In the genomic region with DNA sequence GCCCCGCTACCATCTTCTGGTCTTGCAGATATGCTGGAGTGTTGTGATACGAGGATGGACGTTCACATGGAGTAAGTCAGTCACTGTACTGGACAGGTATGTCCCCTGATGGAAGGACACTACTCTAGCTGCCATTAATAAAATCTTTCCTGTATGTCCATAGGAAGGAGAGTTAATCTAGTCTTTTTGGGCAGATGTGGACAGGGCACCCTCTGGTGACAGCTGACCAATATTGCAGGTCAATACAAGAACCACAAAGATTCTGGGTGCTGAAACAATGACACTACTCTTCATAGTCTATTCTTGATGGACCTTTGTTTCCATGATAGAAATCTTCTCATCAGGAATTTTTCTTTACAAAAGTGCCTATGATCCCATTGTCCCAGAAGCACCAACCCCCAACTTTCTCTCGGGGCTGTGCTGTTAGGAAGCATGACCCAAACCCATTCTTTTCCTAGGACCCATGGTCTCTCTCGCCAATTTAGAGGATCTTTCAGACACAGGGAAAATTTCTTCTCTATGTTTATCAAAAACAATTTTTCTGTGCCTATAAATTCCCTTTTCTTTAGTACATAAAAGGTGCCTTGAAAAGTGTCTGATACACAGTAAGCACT, we compare ENCODE assay signal across 10 cellular contexts.
DNase-seq lines count a peak whose midpoint lies in the region; ATAC-seq and TF ChIP-seq lines count a peak whose summit lies in the region.
"Had no signal": no experiment of that assay in that cellular context is flagged by ENCODE, and none has a peak within 500 bp of the region (broad histone marks: within the 10 kb centered on the region; RNA-seq: fewer than 3 reads in every experiment).

No MANE protein-coding gene starts in this region.

- H3K9me3 ChIP-seq in H9 (ENCODE audit: control insufficient read depth, low read depth, low read length) (no peaks in the 10 kb centered on the region), left ventricle myocardium inferior (replicated peaks) (no peaks in the 10 kb centered on the region)

- H4K20me1 ChIP-seq in H9 (ENCODE audit: control insufficient read depth, insufficient read depth, insufficient read length) = no peaks in the 10 kb centered on the region

- no peak overlapping the region for H3K9ac ChIP-seq in H9 (ENCODE audit: extremely low read depth, insufficient read length, low read length)

- ATAC-seq in HG03565 (IDR thresholded peaks at IDR 0.05; ENCODE audit: unreplicated experiment) = no peak

- no peaks in the 10 kb centered on the region for H3K27me3 Mint-ChIP-seq in H9 (ENCODE audit: low read depth)
- H3K27me3 Mint-ChIP-seq: IgD-negative memory B cell; stimulated activated naive CD8-positive, alpha-beta T cell treated with anti-CD3 and anti-CD28 coated beads, Interleukin-15, Interleukin-2, amounts not matched to agents 100 ng/mL and 50 ng/mL, for 24 hours had no signal

- H3T11ph ChIP-seq in H9 (ENCODE audit: low read length) = no peak overlapping the region

- no peak overlapping the region for H3K56ac ChIP-seq in H9 (ENCODE audit: insufficient read length, low read depth, low read length)

- H3K4me1 ChIP-seq in H9 (ENCODE audit: insufficient read depth, low read length) (no peaks in the 10 kb centered on the region), left ventricle myocardium inferior (no peaks in the 10 kb centered on the region)

- H3K18ac ChIP-seq in H9 (ENCODE audit: insufficient read length, low read depth, low read length) = no peak overlapping the region

- H3K4me3 Mint-ChIP-seq in H9 = no peak overlapping the region
- H3K4me3 Mint-ChIP-seq: IgD-negative memory B cell; stimulated activated naive CD8-positive, alpha-beta T cell treated with anti-CD3 and anti-CD28 coated beads, Interleukin-15, Interleukin-2, amounts not matched to agents 100 ng/mL and 50 ng/mL, for 24 hours had no signal

- no peak overlapping the region for H2BK20ac ChIP-seq in H9 (ENCODE audit: low read depth, low read length, poor library complexity, severe bottlenecking)

- no peak overlapping the region for H3K27ac Mint-ChIP-seq in H9
- H3K27ac Mint-ChIP-seq: IgD-negative memory B cell; stimulated activated naive CD8-positive, alpha-beta T cell treated with anti-CD3 and anti-CD28 coated beads, Interleukin-15, Interleukin-2, amounts not matched to agents 100 ng/mL and 50 ng/mL, for 24 hours had no signal

- H3K4me2 ChIP-seq in H9 (ENCODE audit: insufficient read depth, insufficient read length, low read length) = no peak overlapping the region

- H3K79me2 ChIP-seq in H9 (ENCODE audit: insufficient read depth, low read length) = no peaks in the 10 kb centered on the region

- peaks cover 2 to 3% of the 10 kb centered on the region in 2 experiments; a peak in 3 of 4 replicates for H3K4me1 Mint-ChIP-seq in H9
- H3K4me1 Mint-ChIP-seq: IgD-negative memory B cell had no signal

- no peak overlapping the region for H4K91ac ChIP-seq in H9 (ENCODE audit: insufficient read length, low read depth, low read length)

- H2BK15ac ChIP-seq in H9 (ENCODE audit: low read depth, low read length) = no peak overlapping the region

- no peaks in the 10 kb centered on the region for H3K9me3 Mint-ChIP-seq in H9
- H3K9me3 Mint-ChIP-seq: IgD-negative memory B cell; stimulated activated naive CD8-positive, alpha-beta T cell treated with anti-CD3 and anti-CD28 coated beads, Interleukin-15, Interleukin-2, amounts not matched to agents 100 ng/mL and 50 ng/mL, for 24 hours had no signal

- H2AFZ ChIP-seq in H9 (ENCODE audit: low read length) = no peak overlapping the region

- no peak overlapping the region for H2BK5ac ChIP-seq in H9 (ENCODE audit: insufficient read length, low read length)

- H3K23ac ChIP-seq in H9 (ENCODE audit: insufficient read length, low read depth, low read length) = no peak overlapping the region

- no peak overlapping the region for H3K4me3 ChIP-seq in left ventricle myocardium inferior

- H2BK120ac ChIP-seq in H9 (ENCODE audit: low read depth, low read length, poor library complexity, severe bottlenecking) = no peak overlapping the region

- H4K5ac ChIP-seq in H9 (ENCODE audit: insufficient read length, low read depth, low read length) = no peak overlapping the region

- peak; percentile 74 for DNase-seq in DMS53 (lab: John Stamatoyannopoulos, UW)
- peak; percentile 48 for DNase-seq in H9
- peak; percentile 59 for DNase-seq in RKO (ENCODE audit: low spot score)
- DNase-seq in left ventricle myocardium inferior = no peak
- DNase-seq in NCI-H524 treated with DMSO at 0.1 percent for 48 hours (lab: John Stamatoyannopoulos, UW) = no peak
- no peak for DNase-seq in GOT3 (lab: John Stamatoyannopoulos, UW)
- no peak for DNase-seq in activated CD4-positive, alpha-beta T cell treated with anti-CD3 and anti-CD28 coated beads for 1 hour

- H3K4ac ChIP-seq in H9 (ENCODE audit: low read depth, low read length) = no peak overlapping the region

- no CpG with 5 or more reads among the region's 5 CpGs for WGBS in H9 (ENCODE audit: extremely low coverage, insufficient read length, low lambda C conversion rate)

- no peaks in the 10 kb centered on the region for H3K27me3 ChIP-seq in H9 (ENCODE audit: insufficient read depth, low read length)
- no peaks in the 10 kb centered on the region for H3K27me3 ChIP-seq in left ventricle myocardium inferior (ENCODE audit: low read depth)

- TF ChIP-seq CTCF in H9 (conservative IDR thresholded peaks at IDR 0.05) (peak; percentile 87), left ventricle myocardium inferior (IDR thresholded peaks at IDR 0.05; ENCODE audit: borderline replicate concordance) (peak; percentile 70)

- no peak overlapping the region for H3K14ac ChIP-seq in H9 (ENCODE audit: insufficient read depth, low read length)

- no peak overlapping the region for H4K8ac ChIP-seq in H9 (replicated peaks; ENCODE audit: insufficient read length, low read depth, low read length)

- H3K27ac ChIP-seq in H9 (ENCODE audit: insufficient read length, low read depth, low read length) (no peak overlapping the region), left ventricle myocardium inferior (replicated peaks) (no peak overlapping the region)

- no peaks in the 10 kb centered on the region for H3K36me3 Mint-ChIP-seq in H9 (ENCODE audit: insufficient read depth in 1 of 3, low read depth in 3 of 3)
- H3K36me3 Mint-ChIP-seq: IgD-negative memory B cell had no signal

- H3K23me2 ChIP-seq in H9 (ENCODE audit: insufficient read length, low read depth, low read length, poor library complexity, severe bottlenecking) = no peaks in the 10 kb centered on the region

- no peak overlapping the region for H2BK12ac ChIP-seq in H9 (ENCODE audit: insufficient read length, low read depth, low read length)

- no peaks in the 10 kb centered on the region for H3K36me3 ChIP-seq in left ventricle myocardium inferior

- H3K79me1 ChIP-seq in H9 (ENCODE audit: insufficient read depth, low read depth, low read length, poor library complexity, severe bottlenecking) = no peaks in the 10 kb centered on the region

- no peak overlapping the region for H2AK5ac ChIP-seq in H9 (ENCODE audit: insufficient read length, low read length)

- intact Hi-C loops in left ventricle myocardium inferior (cut with micrococcal nuclease) = no loop called here

Comparison
In these comparisons a context has a peak if more than half of its experiments do, and no peak if none do; other contexts are left out.
1. DNase-seq: peak in DMS53 (single experiment), H9 (single experiment) and RKO (single experiment); none in left ventricle myocardium inferior (single experiment), NCI-H524 treated with DMSO at 0.1 percent for 48 hours (single experiment), GOT3 (single experiment) and activated CD4-positive, alpha-beta T cell treated with anti-CD3 and anti-CD28 coated beads for 1 hour (single experiment).